28 cellular contexts compared by ENCODE assay signal in genomic region chr18:79164696-79165095, GRCh38.
"Had no signal": no experiment of that assay in that cellular context is flagged by ENCODE, and none has a peak within 500 bp of the region (broad histone marks: within the 10 kb centered on the region; RNA-seq: fewer than 3 reads in every experiment).

No MANE protein-coding gene starts in this region.

- H3K36me3 Mint-ChIP-seq: natural killer cell treated with Interleukin-12 subunit alpha and Interleukin-12 subunit beta and Interleukin-15 and Interleukin-18, amount 100 ng/mL, for 72 hours had no signal

- FAIRE-seq: islet of Langerhans, kidney, small intestine had no signal

- H3K27me3 Mint-ChIP-seq: naive thymus-derived CD4-positive, alpha-beta T cell; natural killer cell treated with Interleukin-12 subunit alpha and Interleukin-12 subunit beta and Interleukin-15 and Interleukin-18, amount 100 ng/mL, for 72 hours; progenitor cell of endocrine pancreas; stimulated activated naive CD8-positive, alpha-beta T cell treated with anti-CD3 and anti-CD28 coated beads, Interleukin-15, amount 100 ng/mL, for 72 hours; type B pancreatic cell had no signal

- H3K4me3 Mint-ChIP-seq: immature natural killer cell; mesothelial cell of epicardium; naive thymus-derived CD4-positive, alpha-beta T cell; natural killer cell treated with Interleukin-12 subunit alpha and Interleukin-12 subunit beta and Interleukin-15 and Interleukin-18, amount 100 ng/mL, for 72 hours; stimulated activated effector memory CD8-positive, alpha-beta T cell treated with anti-CD3 and anti-CD28 coated beads, Interleukin-12 subunit alpha, Interleukin-12 subunit beta, amount 100 ng/mL, for 72 hours; stimulated activated naive CD8-positive, alpha-beta T cell treated with anti-CD3 and anti-CD28 coated beads, Interleukin-15, amount 100 ng/mL, for 72 hours; type B pancreatic cell had no signal

- H3K4me3 ChIP-seq: left lung, lower lobe of right lung, mucosa of descending colon, ovary, spleen, tibial nerve, uterus had no signal

- DNase-seq: hypothalamus; immature natural killer cell; kidney; left colon; left lung; lower lobe of right lung; mammary epithelial cell; mesendoderm; mucosa of descending colon; naive thymus-derived CD4-positive, alpha-beta T cell; ovary; retina; right cardiac atrium; small intestine; spleen; stimulated activated CD4-positive, alpha-beta T cell treated with anti-CD3 and anti-CD28 coated beads, Interleukin-4, amount 100 ng/mL, for 24 hours; stimulated activated naive CD4-positive, alpha-beta T cell; stimulated activated naive CD8-positive, alpha-beta T cell treated with anti-CD3 and anti-CD28 coated beads, Interleukin-15, amount 100 ng/mL, for 72 hours; substantia nigra; uterus had no signal

- H3K9me3 Mint-ChIP-seq: immature natural killer cell; mesothelial cell of epicardium; naive thymus-derived CD4-positive, alpha-beta T cell; natural killer cell treated with Interleukin-12 subunit alpha and Interleukin-12 subunit beta and Interleukin-15 and Interleukin-18, amount 100 ng/mL, for 72 hours; stimulated activated effector memory CD8-positive, alpha-beta T cell treated with anti-CD3 and anti-CD28 coated beads, Interleukin-12 subunit alpha, Interleukin-12 subunit beta, amount 100 ng/mL, for 72 hours; stimulated activated naive CD8-positive, alpha-beta T cell treated with anti-CD3 and anti-CD28 coated beads, Interleukin-15, amount 100 ng/mL, for 72 hours; type B pancreatic cell had no signal

- H3K4me1 Mint-ChIP-seq: mesothelial cell of epicardium had no signal

- H3K4me1 ChIP-seq: left lung, lower lobe of right lung, uterus had no signal

- ATAC-seq: left colon; left lung; lower lobe of right lung; mucosa of descending colon; naive thymus-derived CD4-positive, alpha-beta T cell; natural killer cell treated with Interleukin-12 subunit alpha and Interleukin-12 subunit beta and Interleukin-15 and Interleukin-18, amount 100 ng/mL, for 72 hours; right cardiac atrium; sciatic nerve; stimulated activated effector memory CD8-positive, alpha-beta T cell treated with anti-CD3 and anti-CD28 coated beads, Interleukin-12 subunit alpha, Interleukin-12 subunit beta, amount 100 ng/mL, for 72 hours; stimulated activated naive CD8-positive, alpha-beta T cell treated with anti-CD3 and anti-CD28 coated beads, Interleukin-15, amount 100 ng/mL, for 72 hours had no signal

- H3K36me3 ChIP-seq: ovary, uterus had no signal

- H3K27ac Mint-ChIP-seq: mesothelial cell of epicardium; natural killer cell treated with Interleukin-12 subunit alpha and Interleukin-12 subunit beta and Interleukin-15 and Interleukin-18, amount 100 ng/mL, for 72 hours; progenitor cell of endocrine pancreas; stimulated activated effector memory CD8-positive, alpha-beta T cell treated with anti-CD3 and anti-CD28 coated beads, Interleukin-12 subunit alpha, Interleukin-12 subunit beta, amount 100 ng/mL, for 72 hours; type B pancreatic cell had no signal

- H3K27ac ChIP-seq: left lung, lower lobe of right lung, ovary, spleen, tibial nerve, uterus had no signal

- H3K9me3 ChIP-seq: left lung, lower lobe of right lung, mucosa of descending colon, ovary, spleen, tibial nerve, uterus had no signal

- H3K27me3 ChIP-seq: left lung, ovary, spleen, tibial nerve, uterus had no signal
